9 cellular contexts compared by ENCODE assay signal in the genomic region with DNA sequence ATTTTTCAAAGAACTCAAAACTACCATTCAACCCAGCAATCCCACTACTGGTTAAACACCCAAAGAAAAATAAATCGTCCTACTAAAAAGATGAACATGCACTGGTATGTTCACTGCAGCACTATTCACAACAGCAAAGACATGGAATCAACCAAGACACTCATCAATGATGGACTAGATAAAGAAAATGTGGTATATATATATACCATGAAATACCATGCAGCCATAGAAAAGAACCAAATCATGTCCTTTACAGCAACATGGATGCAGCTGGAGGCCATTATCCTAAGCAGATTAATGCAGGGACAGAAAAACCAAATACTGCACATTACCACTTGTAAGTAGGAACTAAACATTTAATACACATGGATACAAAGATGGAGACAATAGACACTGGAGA.
"Had no signal": no experiment of that assay in that cellular context is flagged by ENCODE, and none has a peak within 500 bp of the region (broad histone marks: within the 10 kb centered on the region; RNA-seq: fewer than 3 reads in every experiment).

No MANE protein-coding gene starts in this region.

- ATAC-seq: HepG2, K562 had no signal

- FAIRE-seq: HepG2, HTR-8/SVneo, K562 had no signal

- H3K27me3 Mint-ChIP-seq: IgD-negative memory B cell had no signal

- DNase-seq: IMR-90, KBM-7, KG1 had no signal

- H3K9me3 Mint-ChIP-seq: IgD-negative memory B cell had no signal

- H3K27ac ChIP-seq: HL-60, KMS-11 had no signal

- H3K4me3 ChIP-seq: K562 had no signal
